8 cellular contexts compared by ENCODE assay signal in genomic region chr12:131783915-131784541, GRCh38. TPM values are rescaled to one million over a fixed set of nuclear protein-coding genes. Genes with fewer than 3 reads are reported as not detected.
DNase-seq lines count a peak whose midpoint lies in the region; ATAC-seq, FAIRE-seq and TF ChIP-seq lines count a peak whose summit lies in the region.

No MANE protein-coding gene starts in this region.

- no peak for TF ChIP-seq POLR2A in endothelial cell of umbilical vein (IDR thresholded peaks at IDR 0.05; ENCODE audit: low read depth, low read length)

- no peaks in the 10 kb centered on the region for H3K27me3 ChIP-seq in endothelial cell of umbilical vein (ENCODE audit: control insufficient read depth in 2 of 2, insufficient read depth in 2 of 2, low read length in 2 of 2)

- no peaks in the 10 kb centered on the region for H4K20me1 ChIP-seq in endothelial cell of umbilical vein (replicated peaks; ENCODE audit: control insufficient read depth, extremely low read depth, insufficient read depth, low read length)

- no peaks in the 10 kb centered on the region for H3K79me2 ChIP-seq in endothelial cell of umbilical vein (ENCODE audit: control insufficient read depth, insufficient read depth, low read length)

- FAIRE-seq in endothelial cell of umbilical vein (lab: Jason Lieb, UNC) = peak; percentile 57

- H3K4me3 ChIP-seq in AG09309 (ENCODE audit: control insufficient read depth, low read depth, low read length) (peak overlapping the region; percentile 34), endothelial cell of umbilical vein (replicated peaks in 1 of 3; ENCODE audit: insufficient read depth in 1 of 3, low read depth in 1 of 3, low read length in 3 of 3) (no peak overlapping the region)

- POLR2A ChIA-PET in endothelial cell of umbilical vein (lab: Charles Lee) = interaction anchor here (0.5 kb wide), 1 partner anchor 37 kb away, joined by 5 read pairs; no protein-coding TSS in a partner anchor

- intact Hi-C loops in endothelial cell of umbilical vein (cut with micrococcal nuclease) = loop anchor here (1.0 kb wide), 1 partner anchor 44 kb away; the partner anchor contains the start of gene MMP17

- CTCF ChIA-PET in endothelial cell of umbilical vein (lab: Charles Lee) = interaction anchor here (1.1 to 1.5 kb wide), 4 partner anchors 11 to 52 kb away, joined by 3 to 5 read pairs (median 4); no protein-coding TSS in a partner anchor

- H3K9ac ChIP-seq in endothelial cell of umbilical vein (replicated peaks; ENCODE audit: extremely low read depth, insufficient read depth, low read length) = no peak overlapping the region

- peaks cover 6 to 20% of the 10 kb centered on the region in 2 experiments for H3K36me3 ChIP-seq in endothelial cell of umbilical vein (ENCODE audit: control insufficient read depth in 2 of 2, extremely low read depth in 1 of 2, insufficient read depth in 2 of 2, low read length in 2 of 2)

- H3K4me1 ChIP-seq in endothelial cell of umbilical vein (ENCODE audit: control insufficient read depth, extremely low read depth, insufficient read depth, low read length) = no peaks in the 10 kb centered on the region

- H3K9me3 ChIP-seq in endothelial cell of umbilical vein (replicated peaks; ENCODE audit: control insufficient read depth, insufficient read depth, low read length) = no peaks in the 10 kb centered on the region

- peak; percentile 76 for ATAC-seq in GM21381 (IDR thresholded peaks at IDR 0.05; ENCODE audit: unreplicated experiment)

- H3K9me1 ChIP-seq in endothelial cell of umbilical vein (replicated peaks; ENCODE audit: control insufficient read depth, extremely low read depth, insufficient read depth, low read length) = no peaks in the 10 kb centered on the region

- no peak overlapping the region for H2AFZ ChIP-seq in endothelial cell of umbilical vein (ENCODE audit: low read depth, low read length)

- H3K27ac ChIP-seq in endothelial cell of umbilical vein (ENCODE audit: insufficient read depth, low read depth, low read length) = peak overlapping the region; percentile 55

- dilution Hi-C loops in endothelial cell of umbilical vein (cut with MboI; ENCODE audit: extremely low pct_ligation_motif_present, low sequenced_read_pairs) = no loop called here

- DNase-seq in AG09309 (ENCODE audit: low read depth) (peak; percentile 63), MV-4-11 (lab: John Stamatoyannopoulos, UW) (peak; percentile 89), endothelial cell of umbilical vein (ENCODE audit: low read depth, low spot score) (no peak), SHP77 treated with DMSO at 0.1 percent for 48 hours (lab: John Stamatoyannopoulos, UW) (no peak), cortex of kidney (lab: John Stamatoyannopoulos, UW) (no peak), NCI-H1417 (lab: John Stamatoyannopoulos, UW) (no peak), NCI-H187 treated with DMSO at 0.1 percent for 48 hours (lab: John Stamatoyannopoulos, UW) (no peak)

- TF ChIP-seq CTCF in AG09309 (IDR thresholded peaks at IDR 0.05; ENCODE audit: control insufficient read depth, insufficient read depth, low read depth, low read length, missing control alignments) (no peak), endothelial cell of umbilical vein (IDR thresholded peaks at IDR 0.05; ENCODE audit: extremely low read depth in 1 of 2, insufficient read depth in 1 of 2, low read depth in 1 of 2, low read length in 2 of 2) (no peak)

- TSS peak; percentile 42 for BruUV-seq in endothelial cell of umbilical vein (replicated peaks; lab: Mats Ljungman, UMichigan)

- H3K4me2 ChIP-seq in endothelial cell of umbilical vein (ENCODE audit: insufficient read depth, low read length) = no peak overlapping the region

TF ChIP-seq in endothelial cell of umbilical vein, 7 proteins besides CTCF, POLR2A, EP300 and RAD21:
- peak; percentile 19 for TF ChIP-seq JUN (IDR thresholded peaks at IDR 0.05; ENCODE audit: borderline replicate concordance, insufficient read depth, insufficient read length, low read depth)
- TF ChIP-seq FOS (IDR thresholded peaks at IDR 0.05; ENCODE audit: borderline replicate concordance, insufficient read depth, low read length) = no peak

RNA-seq across cellular contexts. Expression of gene MMP17, which starts 44.2 kb away (rescaled TPM):
- total RNA-seq in endothelial cell of umbilical vein = 10.7 and 10.8 TPM in 2 replicates
- 2.7 and 3.6 TPM in 2 replicates for polyA plus RNA-seq in endothelial cell of umbilical vein
- 1.1 and 2.1 TPM in 2 replicates for polyA plus RNA-seq in endothelial cell of umbilical vein (2011; cell fraction: cytosol; rRNA removed)
- polyA plus RNA-seq in endothelial cell of umbilical vein (2011; cell fraction: nucleus; rRNA removed) = 2.2 and 3.3 TPM in 2 replicates
- polyA plus RNA-seq in endothelial cell of umbilical vein (2012) = 10.9 and 14.5 TPM in 2 replicates
- 3.3 and 4.1 TPM in 2 replicates for polyA minus RNA-seq in endothelial cell of umbilical vein
- polyA minus RNA-seq in endothelial cell of umbilical vein (2011; cell fraction: cytosol; rRNA and poly(A)+ RNA removed) = not detected
- 0.48 and 1.5 TPM in 2 replicates for polyA minus RNA-seq in endothelial cell of umbilical vein (2011; cell fraction: nucleus; rRNA and poly(A)+ RNA removed)

Comparison
In these comparisons a context has a peak if more than half of its experiments do, and no peak if none do; other contexts are left out.
1. DNase-seq: peak in AG09309 (single experiment) and MV-4-11 (single experiment); none in endothelial cell of umbilical vein (single experiment), SHP77 treated with DMSO at 0.1 percent for 48 hours (single experiment), cortex of kidney (single experiment), NCI-H1417 (0 of 3) and NCI-H187 treated with DMSO at 0.1 percent for 48 hours (single experiment).